ENCODE assay signal across 21 cellular contexts in the genomic region with DNA sequence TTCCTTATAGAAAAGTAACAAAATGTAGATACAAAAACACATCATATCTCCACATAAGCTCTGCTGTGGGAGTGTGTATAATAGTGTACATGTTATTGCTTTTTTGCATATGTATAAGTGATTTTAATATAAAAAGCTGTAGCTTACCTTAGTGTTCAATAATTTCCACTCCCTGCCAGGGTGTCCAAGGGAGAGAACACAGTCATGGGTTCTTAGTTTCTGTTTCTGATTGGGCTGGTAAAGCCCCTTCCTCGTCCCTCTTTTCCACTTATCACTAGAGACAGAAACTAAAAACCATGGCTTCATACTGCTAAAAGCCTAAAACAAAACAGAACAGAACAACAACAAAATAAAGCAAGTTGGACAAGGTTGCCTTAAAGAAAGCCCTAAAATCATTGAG.
DNase-seq lines count a peak whose midpoint lies in the region; ATAC-seq, FAIRE-seq and TF ChIP-seq lines count a peak whose summit lies in the region.
"Had no signal": no experiment of that assay in that cellular context is flagged by ENCODE, and none has a peak within 500 bp of the region (broad histone marks: within the 10 kb centered on the region; RNA-seq: fewer than 3 reads in every experiment).

No MANE protein-coding gene starts in this region.

- peak overlapping the region; percentile 22 to 74 (median 40) for H3K27ac ChIP-seq in pancreas
- H3K27ac ChIP-seq: 22Rv1; A549; BLaER1 treated with 17β-estradiol and CSF1 and Interleukin-3, amounts not matched to agents 10 nM and 100 nM had no signal

- POLR2A ChIA-PET in activated CD4-positive, alpha-beta T cell treated with anti-CD3 and anti-CD28 coated beads for 36 hours (lab: Charles Lee): no interaction called here

- DNase-seq in activated CD4-positive, alpha-beta T cell treated with anti-CD3 and anti-CD28 coated beads for 36 hours: no peak
- DNase-seq in activated CD4-positive, alpha-beta T cell treated with anti-CD3 and anti-CD28 coated beads, Interleukin-2, amount 50 U/mL, for 48 hours: no peak
- no peak for DNase-seq in natural killer cell treated with Interleukin-12 subunit alpha and Interleukin-12 subunit beta and Interleukin-15 and Interleukin-18, amount 100 ng/mL, for 72 hours (ENCODE audit: low spot score)
- DNase-seq in natural killer cell (no peak), pancreas (no peak), NCI-H2081 (lab: John Stamatoyannopoulos, UW) (no peak)
- DNase-seq: AML-193; Caco-2; Calu3; CD4-positive, alpha-beta T cell; CD8-positive, alpha-beta T cell; DMS79 treated with DMSO at 0.1 percent for 48 hours; GF-D8 had no signal

- H3K9me3 Mint-ChIP-seq in activated CD4-positive, alpha-beta T cell treated with anti-CD3 and anti-CD28 coated beads for 36 hours (ENCODE audit: low read depth): peaks cover 9% of the 10 kb centered on the region
- no peaks in the 10 kb centered on the region for H3K9me3 Mint-ChIP-seq in natural killer cell treated with Interleukin-12 subunit alpha and Interleukin-12 subunit beta and Interleukin-15 and Interleukin-18, amount 100 ng/mL, for 72 hours
- peaks cover 0 to 3% of the 10 kb centered on the region in 2 donors for H3K9me3 Mint-ChIP-seq in natural killer cell

- FAIRE-seq in pancreas (lab: Jason Lieb, UNC): no peak
- FAIRE-seq: A549, D721Med, G401.6, GM12891, GM19239 had no signal

- peaks cover 24% of the 10 kb centered on the region for H3K27me3 Mint-ChIP-seq in activated CD4-positive, alpha-beta T cell treated with anti-CD3 and anti-CD28 coated beads for 36 hours
- peaks cover 27 to 38% of the 10 kb centered on the region in 2 donors for H3K27me3 Mint-ChIP-seq in natural killer cell treated with Interleukin-12 subunit alpha and Interleukin-12 subunit beta and Interleukin-15 and Interleukin-18, amount 100 ng/mL, for 72 hours
- H3K27me3 Mint-ChIP-seq in natural killer cell (ENCODE audit: low read depth in 2 of 2): peaks cover 9 to 25% of the 10 kb centered on the region in 2 donors

- peaks cover 6 to 9% (median 7%) of the 10 kb centered on the region in 3 donors for H3K4me1 ChIP-seq in pancreas
- H3K4me1 ChIP-seq: A549, Caco-2 had no signal

- WGBS in pancreas, 2 donors: 0 to 43% methylated on average over 1 of the region's 1 CpG

- peaks cover 20% of the 10 kb centered on the region for H3K4me1 Mint-ChIP-seq in activated CD4-positive, alpha-beta T cell treated with anti-CD3 and anti-CD28 coated beads for 36 hours
- H3K4me1 Mint-ChIP-seq in natural killer cell treated with Interleukin-12 subunit alpha and Interleukin-12 subunit beta and Interleukin-15 and Interleukin-18, amount 100 ng/mL, for 72 hours (ENCODE audit: low read depth in 2 of 2): peaks cover 14 to 23% of the 10 kb centered on the region in 2 donors
- H3K4me1 Mint-ChIP-seq in natural killer cell: peaks cover 13 to 18% of the 10 kb centered on the region in 2 donors

- no peaks in the 10 kb centered on the region for H3K27me3 ChIP-seq in pancreas

- H3K36me3 ChIP-seq in pancreas: no peaks in the 10 kb centered on the region

- H3K9me3 ChIP-seq in pancreas: no peaks in the 10 kb centered on the region
- H3K9me3 ChIP-seq: Caco-2 had no signal

- intact Hi-C loops in activated CD4-positive, alpha-beta T cell treated with anti-CD3 and anti-CD28 coated beads for 36 hours (cut with DNase I, micrococcal nuclease): no loop called here
- intact Hi-C loops in natural killer cell (cut with micrococcal nuclease): no loop called here
- intact Hi-C loops in pancreas (cut with DNase I): no loop called here

- H3K27ac Mint-ChIP-seq in activated CD4-positive, alpha-beta T cell treated with anti-CD3 and anti-CD28 coated beads for 36 hours: no peak overlapping the region
- H3K27ac Mint-ChIP-seq in natural killer cell treated with Interleukin-12 subunit alpha and Interleukin-12 subunit beta and Interleukin-15 and Interleukin-18, amount 100 ng/mL, for 72 hours: no peak overlapping the region
- H3K27ac Mint-ChIP-seq in natural killer cell: no peak overlapping the region
- H3K27ac Mint-ChIP-seq: B cell; CD4-positive, alpha-beta T cell; CD8-positive, alpha-beta T cell had no signal

- H3K4me3 ChIP-seq in pancreas: no peak overlapping the region
- H3K4me3 ChIP-seq: A549; BLaER1 treated with 17β-estradiol and CSF1 and Interleukin-3, amounts not matched to agents 10 nM and 100 nM had no signal

- no peak overlapping the region for H3K4me3 Mint-ChIP-seq in activated CD4-positive, alpha-beta T cell treated with anti-CD3 and anti-CD28 coated beads for 36 hours
- H3K4me3 Mint-ChIP-seq in natural killer cell treated with Interleukin-12 subunit alpha and Interleukin-12 subunit beta and Interleukin-15 and Interleukin-18, amount 100 ng/mL, for 72 hours: peak overlapping the region; percentile 10
- H3K4me3 Mint-ChIP-seq in natural killer cell: no peak overlapping the region
- H3K4me3 Mint-ChIP-seq: B cell; CD4-positive, alpha-beta T cell; CD8-positive, alpha-beta T cell had no signal

- H3K36me3 Mint-ChIP-seq in activated CD4-positive, alpha-beta T cell treated with anti-CD3 and anti-CD28 coated beads for 36 hours (ENCODE audit: low read depth): peaks cover 1% of the 10 kb centered on the region
- H3K36me3 Mint-ChIP-seq in natural killer cell treated with Interleukin-12 subunit alpha and Interleukin-12 subunit beta and Interleukin-15 and Interleukin-18, amount 100 ng/mL, for 72 hours: peaks cover 7% of the 10 kb centered on the region
- no peaks in the 10 kb centered on the region for H3K36me3 Mint-ChIP-seq in natural killer cell

- TF ChIP-seq CTCF in natural killer cell (IDR thresholded peaks at IDR 0.05) (no peak), pancreas (IDR thresholded peaks at IDR 0.05) (no peak)

- CTCF ChIA-PET in activated CD4-positive, alpha-beta T cell treated with anti-CD3 and anti-CD28 coated beads for 36 hours (lab: Charles Lee): no interaction called here

- ATAC-seq in activated CD4-positive, alpha-beta T cell treated with anti-CD3 and anti-CD28 coated beads for 36 hours: peak; percentile 26
- ATAC-seq in natural killer cell treated with Interleukin-12 subunit alpha and Interleukin-12 subunit beta and Interleukin-15 and Interleukin-18, amount 100 ng/mL, for 72 hours: no peak
- ATAC-seq in natural killer cell (no peak), pancreas (peak; percentile 28 to 61 (median 42))
- ATAC-seq: A549; CD8-positive, alpha-beta T cell had no signal

Comparison
In these comparisons a context has a peak if more than half of its experiments do, and no peak if none do; other contexts are left out.
1. ATAC-seq: peak in activated CD4-positive, alpha-beta T cell treated with anti-CD3 and anti-CD28 coated beads for 36 hours (single experiment) and pancreas (4 of 4); none in natural killer cell treated with Interleukin-12 subunit alpha and Interleukin-12 subunit beta and Interleukin-15 and Interleukin-18, amount 100 ng/mL, for 72 hours (0 of 2) and natural killer cell (0 of 3).